18 cellular contexts compared by ENCODE assay signal in genomic region chr1:28890435-28890834, GRCh38. TPM values are rescaled to one million over a fixed set of nuclear protein-coding genes. Genes with fewer than 3 reads are reported as not detected.
DNase-seq lines count a peak whose midpoint lies in the region; ATAC-seq and TF ChIP-seq lines count a peak whose summit lies in the region.
"Had no signal": no experiment of that assay in that cellular context is flagged by ENCODE, and none has a peak within 500 bp of the region (broad histone marks: within the 10 kb centered on the region; RNA-seq: fewer than 3 reads in every experiment).

No MANE protein-coding gene starts in this region.

- H3K4me3 ChIP-seq in A673 (ENCODE audit: low read depth, low read length, poor library complexity, severe bottlenecking) (no peak overlapping the region), sigmoid colon (no peak overlapping the region), BE2C (ENCODE audit: low read depth, low read length) (no peak overlapping the region), gastroesophageal sphincter (no peak overlapping the region)
- H3K4me3 ChIP-seq in CD4-positive, alpha-beta memory T cell (ENCODE audit: low read length in 2 of 2), result no peak overlapping the region
- H3K4me3 ChIP-seq: BLaER1 treated with 17β-estradiol and CSF1 and Interleukin-3, amounts not matched to agents 10 nM and 100 nM had no signal

- CTCF ChIA-PET in A673 (lab: Charles Lee), result no interaction called here
- CTCF ChIA-PET in CD4-positive, alpha-beta memory T cell (lab: Charles Lee; ENCODE audit: partially characterized antibody), result interaction anchor here (1.3 to 1.7 kb wide), 4 partner anchors 8 to 144 kb away, joined by 4 to 6 read pairs (median 4); no protein-coding TSS in a partner anchor

- TF ChIP-seq CTCF in A673 (conservative IDR thresholded peaks at IDR 0.05; ENCODE audit: low read depth, low read length) (no peak), sigmoid colon (IDR thresholded peaks at IDR 0.05) (no peak), BE2C (IDR thresholded peaks at IDR 0.05; ENCODE audit: low read depth, low read length) (no peak), gastroesophageal sphincter (IDR thresholded peaks at IDR 0.05) (no peak)

- BruUV-seq in A673 (replicated peaks; lab: Mats Ljungman, UMichigan), result TSS peak; percentile 4

- 86 to 89% methylated on average over 8 of the region's 8 CpGs for WGBS in sigmoid colon, 2 donors
- 81 to 97% methylated on average over 7 to 8 of the region's 8 CpGs for WGBS in gastroesophageal sphincter (ENCODE audit: low coverage in 1 of 2), 2 donors

- H3K4me1 ChIP-seq in A673 (ENCODE audit: insufficient read depth, low read length, poor library complexity, severe bottlenecking) (peaks cover 57% of the 10 kb centered on the region), sigmoid colon (peaks cover 0 to 36% (median 23%) of the 10 kb centered on the region in 4 donors), BE2C (peaks cover 9% of the 10 kb centered on the region), gastroesophageal sphincter (peaks cover 0 to 33% (median 5%) of the 10 kb centered on the region in 3 donors)
- peaks cover 47% of the 10 kb centered on the region for H3K4me1 ChIP-seq in CD4-positive, alpha-beta memory T cell (ENCODE audit: insufficient read depth, low read length)

- H3K27me3 Mint-ChIP-seq in CD4-positive, alpha-beta memory T cell, result no peaks in the 10 kb centered on the region
- H3K27me3 Mint-ChIP-seq in dendritic cell treated with granulocyte-macrophage colony-stimulating factor and Interleukin-4, amounts not matched to agents 40 ng/mL and 50 ng/mL, for 4 days, result no peaks in the 10 kb centered on the region

- no peaks in the 10 kb centered on the region for H3K9me3 ChIP-seq in A673 (ENCODE audit: low read depth, low read length, poor library complexity, severe bottlenecking)
- H3K9me3 ChIP-seq in CD4-positive, alpha-beta memory T cell (ENCODE audit: control insufficient read depth in 1 of 2, low read length in 2 of 2), result no peaks in the 10 kb centered on the region
- no peaks in the 10 kb centered on the region for H3K9me3 ChIP-seq in sigmoid colon
- no peaks in the 10 kb centered on the region for H3K9me3 ChIP-seq in BE2C
- no peaks in the 10 kb centered on the region for H3K9me3 ChIP-seq in gastroesophageal sphincter
- H3K9me3 ChIP-seq: BLaER1 treated with 17β-estradiol and CSF1 and Interleukin-3, amounts not matched to agents 10 nM and 100 nM had no signal

- H3K27ac ChIP-seq in A673 (ENCODE audit: low read depth, low read length, poor library complexity, severe bottlenecking) (peak overlapping the region; percentile 44), sigmoid colon (no peak overlapping the region), gastroesophageal sphincter (no peak overlapping the region)
- no peak overlapping the region for H3K27ac ChIP-seq in CD4-positive, alpha-beta memory T cell (ENCODE audit: low read depth, low read length)

- peak overlapping the region in 5 of 7 donors; percentile 17 to 92 (median 22) for H3K27ac Mint-ChIP-seq in CD4-positive, alpha-beta memory T cell
- H3K27ac Mint-ChIP-seq in dendritic cell treated with granulocyte-macrophage colony-stimulating factor and Interleukin-4, amounts not matched to agents 40 ng/mL and 50 ng/mL, for 4 days, result peak overlapping the region; percentile 0

- no peak for ATAC-seq in gastroesophageal sphincter
- ATAC-seq: Panc1, SK-N-SH treated with all-trans-retinoic acid at 6 μM for 48 hours had no signal

- H3K9me3 Mint-ChIP-seq in CD4-positive, alpha-beta memory T cell, result no peaks in the 10 kb centered on the region
- no peaks in the 10 kb centered on the region for H3K9me3 Mint-ChIP-seq in dendritic cell treated with granulocyte-macrophage colony-stimulating factor and Interleukin-4, amounts not matched to agents 40 ng/mL and 50 ng/mL, for 4 days

- no peak for DNase-seq in A673 (ENCODE audit: low spot score)
- no peak for DNase-seq in CD4-positive, alpha-beta memory T cell
- DNase-seq in NCI-H82 treated with DMSO at 0.1 percent for 48 hours (lab: John Stamatoyannopoulos, UW; ENCODE audit: unreplicated experiment), result peak; percentile 55
- no peak for DNase-seq in sigmoid colon
- no peak for DNase-seq in BE2C
- DNase-seq: DMS79 treated with DMSO at 0.1 percent for 48 hours, KBM-7, MM.1S, NCI-H1048, NCI-H1417 treated with DMSO at 0.1 percent for 48 hours, NCI-H187, NCI-H446 treated with DMSO at 0.1 percent for 48 hours, NCI-H69 had no signal

- intact Hi-C loops in A673 (cut with micrococcal nuclease; ENCODE audit: unreplicated experiment), result no loop called here
- intact Hi-C loops in CD4-positive, alpha-beta memory T cell (cut with micrococcal nuclease), result no loop called here
- intact Hi-C loops in dendritic cell treated with granulocyte-macrophage colony-stimulating factor and Interleukin-4, amounts not matched to agents 40 ng/mL and 50 ng/mL, for 4 days (cut with micrococcal nuclease), result no loop called here
- intact Hi-C loops in sigmoid colon (cut with DNase I), result no loop called here

- TF ChIP-seq POLR2A in sigmoid colon (IDR thresholded peaks at IDR 0.05) (no peak), gastroesophageal sphincter (IDR thresholded peaks at IDR 0.05) (no peak)

- peak overlapping the region in 1 of 8 donors; percentile 20 for H3K4me3 Mint-ChIP-seq in CD4-positive, alpha-beta memory T cell
- H3K4me3 Mint-ChIP-seq in dendritic cell treated with granulocyte-macrophage colony-stimulating factor and Interleukin-4, amounts not matched to agents 40 ng/mL and 50 ng/mL, for 4 days, result no peak overlapping the region

- POLR2A ChIA-PET in A673 (lab: Charles Lee; ENCODE audit: low non-redundant PET), result no interaction called here
- POLR2A ChIA-PET in CD4-positive, alpha-beta memory T cell (lab: Charles Lee; ENCODE audit: partially characterized antibody), result interaction anchor here (1.9 kb wide), 1 partner anchor 24 kb away, joined by 12 read pairs; the partner anchor contains the start of gene EPB41

- TF ChIP-seq EP300 in sigmoid colon (IDR thresholded peaks at IDR 0.05) (no peak), gastroesophageal sphincter (IDR thresholded peaks at IDR 0.05) (no peak)

- peaks cover 39 to 69% (median 49%) of the 10 kb centered on the region in 4 donors for H3K4me1 Mint-ChIP-seq in CD4-positive, alpha-beta memory T cell
- peaks cover 43% of the 10 kb centered on the region for H3K4me1 Mint-ChIP-seq in dendritic cell treated with granulocyte-macrophage colony-stimulating factor and Interleukin-4, amounts not matched to agents 40 ng/mL and 50 ng/mL, for 4 days (ENCODE audit: low read depth)

- peaks cover 4 to 17% of the 10 kb centered on the region in 2 donors for H3K36me3 Mint-ChIP-seq in CD4-positive, alpha-beta memory T cell
- peaks cover 29% of the 10 kb centered on the region for H3K36me3 Mint-ChIP-seq in dendritic cell treated with granulocyte-macrophage colony-stimulating factor and Interleukin-4, amounts not matched to agents 40 ng/mL and 50 ng/mL, for 4 days (ENCODE audit: low read depth)

- H3K36me3 ChIP-seq in A673 (ENCODE audit: insufficient read depth, low read length, poor library complexity, severe bottlenecking) (peaks cover 17% of the 10 kb centered on the region), sigmoid colon (no peaks in the 10 kb centered on the region), BE2C (0 out of 2 replicates have a peak, but pooled peaks cover 3% of the 10 kb centered on the region), gastroesophageal sphincter (peaks cover 0 to 5% of the 10 kb centered on the region in 2 donors)
- H3K36me3 ChIP-seq in CD4-positive, alpha-beta memory T cell (ENCODE audit: insufficient read depth, low read length), result no peaks in the 10 kb centered on the region

- no peaks in the 10 kb centered on the region for H3K27me3 ChIP-seq in A673 (replicated peaks; ENCODE audit: insufficient read depth, low read depth, low read length, poor library complexity)
- H3K27me3 ChIP-seq in CD4-positive, alpha-beta memory T cell (ENCODE audit: insufficient read depth, low read length), result no peaks in the 10 kb centered on the region
- no peaks in the 10 kb centered on the region for H3K27me3 ChIP-seq in sigmoid colon
- no peaks in the 10 kb centered on the region for H3K27me3 ChIP-seq in BE2C
- no peaks in the 10 kb centered on the region for H3K27me3 ChIP-seq in gastroesophageal sphincter
- H3K27me3 ChIP-seq: BLaER1 treated with 17β-estradiol and CSF1 and Interleukin-3, amounts not matched to agents 10 nM and 100 nM had no signal

RNA-seq across cellular contexts. Expression of gene EPB41, which starts 23.9 kb away (rescaled TPM):
- total RNA-seq in A673 (2021) (337 TPM in 2 replicates), sigmoid colon (10 to 100 TPM; 23.2 to 33.4 (median 27.4) TPM), gastroesophageal sphincter (10 to 100 TPM; 16.7 to 30.8 (median 21.7) TPM)
- total RNA-seq in CD4-positive, alpha-beta memory T cell, result 100 to 1,000 TPM; 320 to 321 TPM
- 100 to 1,000 TPM in 1 of 2 donors, 10 to 100 TPM in 1; 56.1 to 106 TPM for polyA plus RNA-seq in CD4-positive, alpha-beta memory T cell
- polyA plus RNA-seq in sigmoid colon, result 10 to 100 TPM; 13.2 to 35.1 (median 23.1) TPM
- polyA plus RNA-seq in BE2C (2012; ENCODE audit: insufficient read depth, insufficient read length, low read depth), result 24.5 TPM
